ENCODE assay signal across 26 cellular contexts in the genomic region with DNA sequence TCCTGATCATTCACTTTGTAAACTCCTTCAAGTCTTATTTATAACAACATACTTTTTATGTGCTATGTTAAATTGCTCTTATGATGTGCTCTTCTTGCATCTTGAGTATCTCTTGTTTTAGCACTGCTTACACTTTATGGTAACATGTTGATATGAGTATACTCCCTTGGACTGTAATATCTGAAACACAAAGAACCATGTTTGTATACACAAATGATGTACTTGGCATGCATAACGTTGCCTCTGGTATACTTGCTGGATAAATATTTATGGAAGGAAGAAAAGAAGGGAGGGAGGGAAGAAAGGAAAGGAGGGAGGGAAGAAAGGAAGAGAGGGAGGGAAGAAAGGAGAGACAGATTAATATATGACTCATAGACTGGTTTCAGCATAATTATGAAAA.
"Had no signal": no experiment of that assay in that cellular context is flagged by ENCODE, and none has a peak within 500 bp of the region (broad histone marks: within the 10 kb centered on the region; RNA-seq: fewer than 3 reads in every experiment).

No MANE protein-coding gene starts in this region.

- H3K36me3 ChIP-seq: Peyer's patch, SJCRH30 had no signal

- H3K9ac ChIP-seq: KMS-11 had no signal

- H3K4me3 Mint-ChIP-seq: IgD-negative memory B cell had no signal

- H3K4me1 Mint-ChIP-seq: IgD-negative memory B cell had no signal

- H2AFZ ChIP-seq: PC-9 had no signal

- H3K27me3 Mint-ChIP-seq: IgD-negative memory B cell had no signal

- H3K36me3 Mint-ChIP-seq: IgD-negative memory B cell had no signal

- H3K27ac Mint-ChIP-seq: IgD-negative memory B cell had no signal

- H3K27ac ChIP-seq: KMS-11, PC-9, Peyer's patch had no signal

- FAIRE-seq: HepG2, K562 had no signal

- H3K4me2 ChIP-seq: KMS-11, PC-9 had no signal

- H3K4me3 ChIP-seq: K562, PC-9, Peyer's patch had no signal

- H3K4me1 ChIP-seq: Peyer's patch had no signal

- DNase-seq: MV-4-11, NCI-H1092, NCI-H1105 treated with DMSO at 0.1 percent for 48 hours, NCI-H1417 treated with DMSO at 0.1 percent for 48 hours, NCI-H146, NCI-H1694 treated with DMSO at 0.1 percent for 48 hours, NCI-H1930, NCI-H2081, NCI-H2107, NCI-H226, NCI-H446, NCI-H510A, NCI-H524 treated with DMSO at 0.1 percent for 48 hours, NCI-H69, NCI-H774, OCI-M1, PC-9, Peyer's patch, SHP77 treated with DMSO at 0.1 percent for 48 hours had no signal

- H3K9me3 ChIP-seq: Peyer's patch had no signal

- H3K27me3 ChIP-seq: Peyer's patch, SJCRH30 had no signal

- H3K9me3 Mint-ChIP-seq: IgD-negative memory B cell had no signal

- ATAC-seq: HepG2, K562, Right ventricle myocardium inferior, SK-N-SH treated with all-trans-retinoic acid at 6 μM for 48 hours had no signal
